ENCODE assay signal across 5 cellular contexts in the genomic region with DNA sequence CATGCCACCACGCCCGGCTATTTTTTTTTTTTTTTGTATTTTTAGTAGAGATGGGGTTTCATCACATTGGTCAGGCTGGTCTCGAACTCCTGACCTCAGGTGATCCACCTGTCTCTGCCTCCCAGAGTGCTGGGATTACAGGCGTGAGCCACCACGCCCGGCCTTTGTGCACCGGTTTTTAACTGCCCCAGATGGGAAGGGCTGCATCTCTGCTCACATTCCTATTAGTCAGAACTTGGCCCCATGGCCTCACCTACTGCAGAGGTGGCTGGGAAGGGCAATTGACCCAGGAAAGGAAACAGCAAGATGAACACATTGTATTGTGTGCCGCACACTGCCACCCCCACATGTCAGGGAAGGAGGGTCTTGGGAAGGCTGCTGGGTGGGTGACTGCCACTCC. TPM values are rescaled to one million over a fixed set of nuclear protein-coding genes. Genes with fewer than 3 reads are reported as not detected.
"Had no signal": no experiment of that assay in that cellular context is flagged by ENCODE, and none has a peak within 500 bp of the region (broad histone marks: within the 10 kb centered on the region; RNA-seq: fewer than 3 reads in every experiment).

No MANE protein-coding gene starts in this region.

RNA-seq across cellular contexts. Expression of a gene that starts 19.5 kb away (rescaled TPM):
- total RNA-seq: MCF 10A, NCI-H460, OCI-LY7, SJSA1 had no signal
- polyA plus RNA-seq: SK-N-SH had no signal

RNA-seq across cellular contexts. Expression of a gene that starts 54.0 kb away (rescaled TPM):
- total RNA-seq: MCF 10A, NCI-H460, OCI-LY7 had no signal
- polyA plus RNA-seq: SK-N-SH had no signal
